2 cellular contexts compared by ENCODE assay signal in the genomic region with DNA sequence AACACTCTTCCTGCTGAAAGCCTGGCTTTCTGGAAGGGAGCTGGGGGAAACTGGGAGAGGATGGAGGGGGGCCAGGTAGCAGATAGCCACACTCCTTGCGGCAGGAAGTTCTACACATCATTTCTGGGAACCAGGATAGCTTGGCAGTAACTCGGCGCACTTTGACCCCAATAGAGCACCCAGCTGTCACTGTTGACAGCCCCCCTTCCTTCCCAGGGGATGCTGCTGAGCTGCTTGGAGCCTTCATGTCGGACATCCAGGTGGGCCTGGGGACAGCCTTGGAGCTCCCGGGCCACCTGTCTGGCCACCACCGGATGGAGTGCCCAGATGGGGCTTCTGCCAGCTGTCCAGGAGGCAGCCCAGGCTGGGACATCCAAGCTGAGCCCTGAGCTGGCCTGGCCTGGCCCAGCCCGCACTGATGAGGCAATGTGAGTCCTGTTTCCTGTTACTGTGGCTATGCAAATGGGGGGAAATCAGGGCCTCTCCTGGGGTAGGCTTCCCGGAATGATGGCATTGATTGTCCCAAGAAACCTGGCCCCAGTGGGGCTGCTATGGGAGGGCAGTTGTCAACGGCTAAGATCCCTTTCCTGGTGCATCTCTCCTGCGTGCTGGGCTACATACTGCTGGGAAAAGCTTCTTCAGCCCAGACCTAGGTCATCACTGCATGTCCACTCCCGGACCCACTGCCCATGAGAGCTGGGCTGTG.
TF ChIP-seq lines count a peak whose summit lies in the region.

No MANE protein-coding gene starts in this region.

TF ChIP-seq in GM23338, 12 proteins besides CTCF, POLR2A, EP300 and RAD21 (continued from another document):
- TF ChIP-seq POLR2AphosphoS5 (IDR thresholded peaks at IDR 0.05; ENCODE audit: low read depth) (no peak), EZH2phosphoT487 (IDR thresholded peaks at IDR 0.05; ENCODE audit: unreplicated experiment) (no peak), JUNB (IDR thresholded peaks at IDR 0.05; ENCODE audit: unreplicated experiment) (no peak)

TF ChIP-seq in HepG2, 621 proteins besides CTCF, POLR2A, EP300 and RAD21 (continued from another document and continues in another):
- TF ChIP-seq, protein P1, sequence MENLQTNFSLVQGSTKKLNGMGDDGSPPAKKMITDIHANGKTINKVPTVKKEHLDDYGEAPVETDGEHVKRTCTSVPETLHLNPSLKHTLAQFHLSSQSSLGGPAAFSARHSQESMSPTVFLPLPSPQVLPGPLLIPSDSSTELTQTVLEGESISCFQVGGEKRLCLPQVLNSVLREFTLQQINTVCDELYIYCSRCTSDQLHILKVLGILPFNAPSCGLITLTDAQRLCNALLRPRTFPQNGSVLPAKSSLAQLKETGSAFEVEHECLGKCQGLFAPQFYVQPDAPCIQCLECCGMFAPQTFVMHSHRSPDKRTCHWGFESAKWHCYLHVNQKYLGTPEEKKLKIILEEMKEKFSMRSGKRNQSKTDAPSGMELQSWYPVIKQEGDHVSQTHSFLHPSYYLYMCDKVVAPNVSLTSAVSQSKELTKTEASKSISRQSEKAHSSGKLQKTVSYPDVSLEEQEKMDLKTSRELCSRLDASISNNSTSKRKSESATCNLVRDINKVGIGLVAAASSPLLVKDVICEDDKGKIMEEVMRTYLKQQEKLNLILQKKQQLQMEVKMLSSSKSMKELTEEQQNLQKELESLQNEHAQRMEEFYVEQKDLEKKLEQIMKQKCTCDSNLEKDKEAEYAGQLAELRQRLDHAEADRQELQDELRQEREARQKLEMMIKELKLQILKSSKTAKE (CRISPR knock-in tag; IDR thresholded peaks at IDR 0.05; ENCODE audit: borderline replicate concordance), result no peak
- TF ChIP-seq GABPB1 (CRISPR knock-in tag; IDR thresholded peaks at IDR 0.05) (peak; percentile 82), ZNF230 (CRISPR knock-in tag; IDR thresholded peaks at IDR 0.05) (0 out of 2 replicates have a peak, but pooled peaks have one; percentile 23), POGZ (CRISPR knock-in tag; IDR thresholded peaks at IDR 0.05) (no peak), PPARG (CRISPR knock-in tag; conservative IDR thresholded peaks at IDR 0.05) (peak; percentile 70; the same call in 1 of the 2 replicates), FOXK1 (CRISPR knock-in tag; IDR thresholded peaks at IDR 0.05; ENCODE audit: borderline replicate concordance, low read depth) (peak; percentile 61; the same call in 1 of the 2 replicates), TEAD2 (CRISPR knock-in tag; IDR thresholded peaks at IDR 0.05) (no peak), KAT8 (CRISPR knock-in tag; IDR thresholded peaks at IDR 0.05) (peak; percentile 20; the same call in 1 of the 2 replicates), ZNF563 (CRISPR knock-in tag; IDR thresholded peaks at IDR 0.05) (no peak), NCOR1 (IDR thresholded peaks at IDR 0.05; ENCODE audit: borderline replicate concordance, low read length) (peak; percentile 42; the same call in 1 of the 2 replicates), ATF7-NPFF (CRISPR knock-in tag; IDR thresholded peaks at IDR 0.05; ENCODE audit: low read depth) (peak; percentile 32; the same call in 1 of the 2 replicates), ZNF33A (CRISPR knock-in tag; IDR thresholded peaks at IDR 0.05; ENCODE audit: borderline replicate concordance) (no peak), HOXD1 (CRISPR knock-in tag; IDR thresholded peaks at IDR 0.05) (0 out of 2 replicates have a peak, but pooled peaks have one; percentile 50), ZNF598 (CRISPR knock-in tag; IDR thresholded peaks at IDR 0.05; ENCODE audit: borderline replicate concordance) (peak; percentile 44; the same call in 1 of the 2 replicates), ZEB1 (IDR thresholded peaks at IDR 0.05; ENCODE audit: insufficient replicate concordance, low read depth) (no peak), RELA (CRISPR knock-in tag; IDR thresholded peaks at IDR 0.05) (peak; percentile 38; the same call in 1 of the 2 replicates), THAP11 (CRISPR knock-in tag; IDR thresholded peaks at IDR 0.05) (peak; percentile 48; the same call in 1 of the 2 replicates), YEATS4 (CRISPR knock-in tag; IDR thresholded peaks at IDR 0.05; ENCODE audit: borderline replicate concordance) (no peak), ONECUT2 (CRISPR knock-in tag; IDR thresholded peaks at IDR 0.05) (no peak), ARNT2 (CRISPR knock-in tag; IDR thresholded peaks at IDR 0.05; ENCODE audit: low read depth) (peak; percentile 56; the same call in 1 of the 2 replicates), ZFP36L1 (CRISPR knock-in tag; IDR thresholded peaks at IDR 0.05) (0 out of 2 replicates have a peak, but pooled peaks have one; percentile 30), REXO4 (CRISPR knock-in tag; IDR thresholded peaks at IDR 0.05; ENCODE audit: borderline replicate concordance) (0 out of 2 replicates have a peak, but pooled peaks have one; percentile 41), ZNF253 (CRISPR knock-in tag; IDR thresholded peaks at IDR 0.05; ENCODE audit: borderline replicate concordance) (no peak), ZNF773 (CRISPR knock-in tag; IDR thresholded peaks at IDR 0.05; ENCODE audit: borderline replicate concordance) (no peak), ZNF430 (CRISPR knock-in tag; IDR thresholded peaks at IDR 0.05) (no peak), ZFX (CRISPR knock-in tag; IDR thresholded peaks at IDR 0.05; ENCODE audit: low read depth) (0 out of 2 replicates have a peak, but pooled peaks have one; percentile 21), NR2F6 (IDR thresholded peaks at IDR 0.05) (peak; percentile 63), NR2F6 (CRISPR knock-in tag; IDR thresholded peaks at IDR 0.05) (peak; percentile 82), ELF3 (CRISPR knock-in tag; IDR thresholded peaks at IDR 0.05) (peak; percentile 82), FOSL1 (CRISPR knock-in tag; IDR thresholded peaks at IDR 0.05; ENCODE audit: borderline replicate concordance) (no peak)
- TF ChIP-seq, protein P2, sequence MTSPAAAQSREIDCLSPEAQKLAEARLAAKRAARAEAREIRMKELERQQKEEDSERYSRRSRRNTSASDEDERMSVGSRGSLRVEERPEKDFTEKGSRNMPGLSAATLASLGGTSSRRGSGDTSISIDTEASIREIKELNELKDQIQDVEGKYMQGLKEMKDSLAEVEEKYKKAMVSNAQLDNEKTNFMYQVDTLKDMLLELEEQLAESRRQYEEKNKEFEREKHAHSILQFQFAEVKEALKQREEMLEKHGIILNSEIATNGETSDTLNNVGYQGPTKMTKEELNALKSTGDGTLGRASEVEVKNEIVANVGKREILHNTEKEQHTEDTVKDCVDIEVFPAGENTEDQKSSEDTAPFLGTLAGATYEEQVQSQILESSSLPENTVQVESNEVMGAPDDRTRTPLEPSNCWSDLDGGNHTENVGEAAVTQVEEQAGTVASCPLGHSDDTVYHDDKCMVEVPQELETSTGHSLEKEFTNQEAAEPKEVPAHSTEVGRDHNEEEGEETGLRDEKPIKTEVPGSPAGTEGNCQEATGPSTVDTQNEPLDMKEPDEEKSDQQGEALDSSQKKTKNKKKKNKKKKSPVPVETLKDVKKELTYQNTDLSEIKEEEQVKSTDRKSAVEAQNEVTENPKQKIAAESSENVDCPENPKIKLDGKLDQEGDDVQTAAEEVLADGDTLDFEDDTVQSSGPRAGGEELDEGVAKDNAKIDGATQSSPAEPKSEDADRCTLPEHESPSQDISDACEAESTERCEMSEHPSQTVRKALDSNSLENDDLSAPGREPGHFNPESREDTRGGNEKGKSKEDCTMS (CRISPR knock-in tag; conservative IDR thresholded peaks at IDR 0.05), result no peak
- TF ChIP-seq, protein P3, sequence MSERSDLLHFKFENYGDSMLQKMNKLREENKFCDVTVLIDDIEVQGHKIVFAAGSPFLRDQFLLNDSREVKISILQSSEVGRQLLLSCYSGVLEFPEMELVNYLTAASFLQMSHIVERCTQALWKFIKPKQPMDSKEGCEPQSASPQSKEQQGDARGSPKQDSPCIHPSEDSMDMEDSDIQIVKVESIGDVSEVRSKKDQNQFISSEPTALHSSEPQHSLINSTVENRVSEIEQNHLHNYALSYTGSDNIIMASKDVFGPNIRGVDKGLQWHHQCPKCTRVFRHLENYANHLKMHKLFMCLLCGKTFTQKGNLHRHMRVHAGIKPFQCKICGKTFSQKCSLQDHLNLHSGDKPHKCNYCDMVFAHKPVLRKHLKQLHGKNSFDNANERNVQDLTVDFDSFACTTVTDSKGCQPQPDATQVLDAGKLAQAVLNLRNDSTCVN (CRISPR knock-in tag; IDR thresholded peaks at IDR 0.05; ENCODE audit: borderline replicate concordance), result peak; percentile 7; the same call in 1 of the 2 replicates
- TF ChIP-seq, protein P4, sequence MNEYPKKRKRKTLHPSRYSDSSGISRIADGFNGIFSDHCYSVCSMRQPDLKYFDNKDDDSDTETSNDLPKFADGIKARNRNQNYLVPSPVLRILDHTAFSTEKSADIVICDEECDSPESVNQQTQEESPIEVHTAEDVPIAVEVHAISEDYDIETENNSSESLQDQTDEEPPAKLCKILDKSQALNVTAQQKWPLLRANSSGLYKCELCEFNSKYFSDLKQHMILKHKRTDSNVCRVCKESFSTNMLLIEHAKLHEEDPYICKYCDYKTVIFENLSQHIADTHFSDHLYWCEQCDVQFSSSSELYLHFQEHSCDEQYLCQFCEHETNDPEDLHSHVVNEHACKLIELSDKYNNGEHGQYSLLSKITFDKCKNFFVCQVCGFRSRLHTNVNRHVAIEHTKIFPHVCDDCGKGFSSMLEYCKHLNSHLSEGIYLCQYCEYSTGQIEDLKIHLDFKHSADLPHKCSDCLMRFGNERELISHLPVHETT (CRISPR knock-in tag; conservative IDR thresholded peaks at IDR 0.05), result 0 out of 2 replicates have a peak, but pooled peaks have one; percentile 20
- TF ChIP-seq, protein P5, sequence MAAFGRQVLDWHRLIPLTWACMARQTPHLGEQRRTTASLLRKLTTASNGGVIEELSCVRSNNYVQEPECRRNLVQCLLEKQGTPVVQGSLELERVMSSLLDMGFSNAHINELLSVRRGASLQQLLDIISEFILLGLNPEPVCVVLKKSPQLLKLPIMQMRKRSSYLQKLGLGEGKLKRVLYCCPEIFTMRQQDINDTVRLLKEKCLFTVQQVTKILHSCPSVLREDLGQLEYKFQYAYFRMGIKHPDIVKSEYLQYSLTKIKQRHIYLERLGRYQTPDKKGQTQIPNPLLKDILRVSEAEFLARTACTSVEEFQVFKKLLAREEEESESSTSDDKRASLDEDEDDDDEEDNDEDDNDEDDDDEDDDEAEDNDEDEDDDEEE (CRISPR knock-in tag; IDR thresholded peaks at IDR 0.05), result no peak
- TF ChIP-seq, protein P6, sequence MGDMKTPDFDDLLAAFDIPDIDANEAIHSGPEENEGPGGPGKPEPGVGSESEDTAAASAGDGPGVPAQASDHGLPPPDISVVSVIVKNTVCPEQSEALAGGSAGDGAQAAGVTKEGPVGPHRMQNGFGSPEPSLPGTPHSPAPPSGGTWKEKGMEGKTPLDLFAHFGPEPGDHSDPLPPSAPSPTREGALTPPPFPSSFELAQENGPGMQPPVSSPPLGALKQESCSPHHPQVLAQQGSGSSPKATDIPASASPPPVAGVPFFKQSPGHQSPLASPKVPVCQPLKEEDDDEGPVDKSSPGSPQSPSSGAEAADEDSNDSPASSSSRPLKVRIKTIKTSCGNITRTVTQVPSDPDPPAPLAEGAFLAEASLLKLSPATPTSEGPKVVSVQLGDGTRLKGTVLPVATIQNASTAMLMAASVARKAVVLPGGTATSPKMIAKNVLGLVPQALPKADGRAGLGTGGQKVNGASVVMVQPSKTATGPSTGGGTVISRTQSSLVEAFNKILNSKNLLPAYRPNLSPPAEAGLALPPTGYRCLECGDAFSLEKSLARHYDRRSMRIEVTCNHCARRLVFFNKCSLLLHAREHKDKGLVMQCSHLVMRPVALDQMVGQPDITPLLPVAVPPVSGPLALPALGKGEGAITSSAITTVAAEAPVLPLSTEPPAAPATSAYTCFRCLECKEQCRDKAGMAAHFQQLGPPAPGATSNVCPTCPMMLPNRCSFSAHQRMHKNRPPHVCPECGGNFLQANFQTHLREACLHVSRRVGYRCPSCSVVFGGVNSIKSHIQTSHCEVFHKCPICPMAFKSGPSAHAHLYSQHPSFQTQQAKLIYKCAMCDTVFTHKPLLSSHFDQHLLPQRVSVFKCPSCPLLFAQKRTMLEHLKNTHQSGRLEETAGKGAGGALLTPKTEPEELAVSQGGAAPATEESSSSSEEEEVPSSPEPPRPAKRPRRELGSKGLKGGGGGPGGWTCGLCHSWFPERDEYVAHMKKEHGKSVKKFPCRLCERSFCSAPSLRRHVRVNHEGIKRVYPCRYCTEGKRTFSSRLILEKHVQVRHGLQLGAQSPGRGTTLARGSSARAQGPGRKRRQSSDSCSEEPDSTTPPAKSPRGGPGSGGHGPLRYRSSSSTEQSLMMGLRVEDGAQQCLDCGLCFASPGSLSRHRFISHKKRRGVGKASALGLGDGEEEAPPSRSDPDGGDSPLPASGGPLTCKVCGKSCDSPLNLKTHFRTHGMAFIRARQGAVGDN (CRISPR knock-in tag; IDR thresholded peaks at IDR 0.05), result peak; percentile 65
- TF ChIP-seq, protein P7, sequence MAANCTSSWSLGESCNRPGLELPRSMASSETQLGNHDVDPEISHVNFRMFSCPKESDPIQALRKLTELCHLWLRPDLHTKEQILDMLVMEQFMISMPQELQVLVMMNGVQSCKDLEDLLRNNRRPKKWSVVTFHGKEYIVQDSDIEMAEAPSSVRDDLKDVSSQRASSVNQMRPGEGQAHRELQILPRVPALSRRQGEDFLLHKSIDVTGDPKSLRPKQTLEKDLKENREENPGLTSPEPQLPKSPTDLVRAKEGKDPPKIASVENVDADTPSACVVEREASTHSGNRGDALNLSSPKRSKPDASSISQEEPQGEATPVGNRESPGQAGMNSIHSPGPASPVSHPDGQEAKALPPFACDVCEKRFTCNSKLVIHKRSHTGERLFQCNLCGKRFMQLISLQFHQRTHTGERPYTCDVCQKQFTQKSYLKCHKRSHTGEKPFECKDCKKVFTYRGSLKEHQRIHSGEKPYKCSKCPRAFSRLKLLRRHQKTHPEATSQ (CRISPR knock-in tag; IDR thresholded peaks at IDR 0.05; ENCODE audit: borderline replicate concordance), result no peak
- TF ChIP-seq, protein P8, sequence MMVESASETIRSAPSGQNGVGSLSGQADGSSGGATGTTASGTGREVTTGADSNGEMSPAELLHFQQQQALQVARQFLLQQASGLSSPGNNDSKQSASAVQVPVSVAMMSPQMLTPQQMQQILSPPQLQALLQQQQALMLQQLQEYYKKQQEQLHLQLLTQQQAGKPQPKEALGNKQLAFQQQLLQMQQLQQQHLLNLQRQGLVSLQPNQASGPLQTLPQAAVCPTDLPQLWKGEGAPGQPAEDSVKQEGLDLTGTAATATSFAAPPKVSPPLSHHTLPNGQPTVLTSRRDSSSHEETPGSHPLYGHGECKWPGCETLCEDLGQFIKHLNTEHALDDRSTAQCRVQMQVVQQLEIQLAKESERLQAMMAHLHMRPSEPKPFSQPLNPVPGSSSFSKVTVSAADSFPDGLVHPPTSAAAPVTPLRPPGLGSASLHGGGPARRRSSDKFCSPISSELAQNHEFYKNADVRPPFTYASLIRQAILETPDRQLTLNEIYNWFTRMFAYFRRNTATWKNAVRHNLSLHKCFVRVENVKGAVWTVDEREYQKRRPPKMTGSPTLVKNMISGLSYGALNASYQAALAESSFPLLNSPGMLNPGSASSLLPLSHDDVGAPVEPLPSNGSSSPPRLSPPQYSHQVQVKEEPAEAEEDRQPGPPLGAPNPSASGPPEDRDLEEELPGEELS (CRISPR knock-in tag; IDR thresholded peaks at IDR 0.05), result 0 out of 2 replicates have a peak, but pooled peaks have one; percentile 14
- TF ChIP-seq, protein P9, sequence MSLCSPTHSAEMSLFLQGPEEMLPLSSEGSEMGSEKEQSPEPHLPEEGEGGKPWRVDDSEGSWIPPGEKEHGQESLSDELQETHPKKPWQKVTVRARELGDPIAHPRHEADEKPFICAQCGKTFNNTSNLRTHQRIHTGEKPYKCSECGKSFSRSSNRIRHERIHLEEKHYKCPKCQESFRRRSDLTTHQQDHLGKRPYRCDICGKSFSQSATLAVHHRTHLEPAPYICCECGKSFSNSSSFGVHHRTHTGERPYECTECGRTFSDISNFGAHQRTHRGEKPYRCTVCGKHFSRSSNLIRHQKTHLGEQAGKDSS (CRISPR knock-in tag; IDR thresholded peaks at IDR 0.05; ENCODE audit: borderline replicate concordance, low read depth), result 0 out of 2 replicates have a peak, but pooled peaks have one; percentile 13
